ENCODE assay signal across 9 cellular contexts in the genomic region with DNA sequence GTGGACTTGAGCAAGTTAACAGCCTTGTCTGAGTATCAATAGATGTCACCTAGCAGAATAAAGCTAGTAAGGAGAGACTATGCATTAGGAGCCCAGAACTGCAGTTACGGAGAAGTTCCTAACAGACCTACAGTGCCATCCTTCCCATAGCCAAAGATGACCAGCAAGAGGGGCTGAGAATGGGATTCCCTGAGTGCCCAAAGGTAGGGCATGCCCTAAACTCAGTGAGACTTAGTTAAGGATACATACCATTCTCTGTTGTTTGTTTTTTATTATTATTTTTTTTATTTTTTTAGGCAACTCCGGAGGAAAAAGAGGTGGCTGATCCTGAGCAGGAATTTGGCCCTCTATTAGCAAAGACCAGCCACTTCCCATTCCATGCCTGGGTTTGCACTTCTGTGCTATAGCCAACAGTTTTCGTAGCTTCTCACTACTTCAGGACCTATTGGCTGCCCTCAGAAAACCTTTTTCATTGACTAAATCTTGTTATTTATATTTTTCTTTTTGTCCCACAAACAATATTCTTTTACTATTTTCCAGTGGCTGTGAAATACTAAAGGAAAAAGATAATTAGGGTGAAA. TPM values are rescaled to one million over a fixed set of nuclear protein-coding genes. Genes with fewer than 3 reads are reported as not detected.
DNase-seq lines count a peak whose midpoint lies in the region; ATAC-seq and TF ChIP-seq lines count a peak whose summit lies in the region.
"Had no signal": no experiment of that assay in that cellular context is flagged by ENCODE, and none has a peak within 500 bp of the region (broad histone marks: within the 10 kb centered on the region; RNA-seq: fewer than 3 reads in every experiment).

No MANE protein-coding gene starts in this region.

- no peaks in the 10 kb centered on the region for H3K9me2 ChIP-seq in GM23248 (ENCODE audit: insufficient read depth)

- TF ChIP-seq CTCF in upper lobe of right lung (IDR thresholded peaks at IDR 0.05): no peak

- peak overlapping the region; percentile 39 for H3K4me2 ChIP-seq in GM23248 (ENCODE audit: unreplicated experiment)

- H3K9ac ChIP-seq in GM23248: 0 out of 2 replicates have a peak overlapping the region, but pooled peaks have one; percentile 7

- H2AFZ ChIP-seq in GM23248: no peak overlapping the region

- no peaks in the 10 kb centered on the region for H4K20me1 ChIP-seq in GM23248 (ENCODE audit: insufficient read depth)

- H3F3A ChIP-seq in GM23248 (ENCODE audit: insufficient read depth): peaks cover 23% of the 10 kb centered on the region

- H3K4me3 ChIP-seq in GM23248 (no peak overlapping the region), SJSA1 (no peak overlapping the region), upper lobe of right lung (no peak overlapping the region)

- H3K79me2 ChIP-seq in GM23248 (ENCODE audit: insufficient read depth): peaks cover 39% of the 10 kb centered on the region

- H3K27me3 ChIP-seq in GM23248 (replicated peaks; ENCODE audit: insufficient read depth): no peaks in the 10 kb centered on the region
- H3K27me3 ChIP-seq in SJSA1 (replicated peaks): no peaks in the 10 kb centered on the region
- no peaks in the 10 kb centered on the region for H3K27me3 ChIP-seq in upper lobe of right lung

- H3K4me1 ChIP-seq in GM23248 (ENCODE audit: insufficient read depth): peaks cover 36% of the 10 kb centered on the region
- peaks cover 40% of the 10 kb centered on the region for H3K4me1 ChIP-seq in SJSA1 (replicated peaks)
- H3K4me1 ChIP-seq in upper lobe of right lung: peaks cover 7% of the 10 kb centered on the region

- H3K9me3 ChIP-seq in GM23248 (ENCODE audit: low read depth): no peaks in the 10 kb centered on the region
- H3K9me3 ChIP-seq in SJSA1 (replicated peaks): no peaks in the 10 kb centered on the region
- no peaks in the 10 kb centered on the region for H3K9me3 ChIP-seq in upper lobe of right lung

- DNase-seq in GM23248 (no peak), SJSA1 (ENCODE audit: low read depth in 1 of 2, low spot score in 2 of 2) (no peak), left colon (no peak), sciatic nerve (ENCODE audit: low spot score) (no peak), upper lobe of right lung (no peak)
- no peak for DNase-seq in stimulated activated CD8-positive, alpha-beta memory T cell treated with anti-CD3 and anti-CD28 coated beads, Interleukin-4, amount 100 ng/mL, for 48 hours
- DNase-seq: activated CD4-positive, CD25-positive, alpha-beta regulatory T cell treated with anti-CD3 and anti-CD28 coated beads, Interleukin-2, amount 50 U/mL, for 72 hours had no signal

- intact Hi-C loops in left colon (cut with DNase I, micrococcal nuclease): loop anchor here in 1 of 2 donors (10.0 kb wide), 1 partner anchor 58 kb away; no protein-coding TSS in a partner anchor
- intact Hi-C loops in sciatic nerve (cut with DNase I): no loop called here
- intact Hi-C loops in upper lobe of right lung (cut with DNase I): no loop called here

- H3K27ac ChIP-seq in GM23248 (0 out of 2 replicates have a peak overlapping the region, but pooled peaks have one; percentile 2), SJSA1 (0 out of 2 replicates have a peak overlapping the region, but pooled peaks have one; percentile 2), upper lobe of right lung (no peak overlapping the region)

- in situ Hi-C loops in GM23248 (cut with MboI): no loop called here

- ATAC-seq in left colon: peak; percentile 55
- ATAC-seq in sciatic nerve: peak; percentile 25
- ATAC-seq in HG03469 (IDR thresholded peaks at IDR 0.05; ENCODE audit: unreplicated experiment): no peak
- no peak for ATAC-seq in GM21723 (IDR thresholded peaks at IDR 0.05; ENCODE audit: unreplicated experiment)
- no peak for ATAC-seq in upper lobe of right lung

- no peaks in the 10 kb centered on the region for H3K36me3 ChIP-seq in GM23248 (ENCODE audit: low read depth)
- no peaks in the 10 kb centered on the region for H3K36me3 ChIP-seq in SJSA1
- H3K36me3 ChIP-seq in upper lobe of right lung: no peaks in the 10 kb centered on the region

- 71 to 77% methylated on average over 3 of the region's 3 CpGs for WGBS in GM23248 (ENCODE audit: low coverage in 1 of 2, low lambda C conversion rate in 2 of 2, missing lambda C conversion rate in 2 of 2), 2 experiments

RNA-seq across cellular contexts. Expression of gene CCDC34, which starts 33.3 kb away (rescaled TPM):
- 3.9 and 5.7 TPM in 2 replicates for total RNA-seq in GM23248 (2014; rRNA removed; shearing (Covaris generic))
- 7.8 and 8.1 TPM in 2 replicates for polyA plus RNA-seq in GM23248 (2016; fragmentation: Nextera tagmentation; extraction: Ambion mirVana)
- total RNA-seq in SJSA1 (2014; rRNA removed; shearing (Covaris generic)): 23.6 and 26.9 TPM in 2 replicates
- total RNA-seq in left colon (1 to 10 TPM; 7.7 to 9.2 TPM), sciatic nerve (7.8 TPM), upper lobe of right lung (1.6 TPM)

Comparison
In these comparisons a context has a peak if more than half of its experiments do, and no peak if none do; other contexts are left out.
1. ATAC-seq: peak in left colon (single experiment) and sciatic nerve (single experiment); none in HG03469 (single experiment), GM21723 (single experiment) and upper lobe of right lung (single experiment).